In the genomic region with DNA sequence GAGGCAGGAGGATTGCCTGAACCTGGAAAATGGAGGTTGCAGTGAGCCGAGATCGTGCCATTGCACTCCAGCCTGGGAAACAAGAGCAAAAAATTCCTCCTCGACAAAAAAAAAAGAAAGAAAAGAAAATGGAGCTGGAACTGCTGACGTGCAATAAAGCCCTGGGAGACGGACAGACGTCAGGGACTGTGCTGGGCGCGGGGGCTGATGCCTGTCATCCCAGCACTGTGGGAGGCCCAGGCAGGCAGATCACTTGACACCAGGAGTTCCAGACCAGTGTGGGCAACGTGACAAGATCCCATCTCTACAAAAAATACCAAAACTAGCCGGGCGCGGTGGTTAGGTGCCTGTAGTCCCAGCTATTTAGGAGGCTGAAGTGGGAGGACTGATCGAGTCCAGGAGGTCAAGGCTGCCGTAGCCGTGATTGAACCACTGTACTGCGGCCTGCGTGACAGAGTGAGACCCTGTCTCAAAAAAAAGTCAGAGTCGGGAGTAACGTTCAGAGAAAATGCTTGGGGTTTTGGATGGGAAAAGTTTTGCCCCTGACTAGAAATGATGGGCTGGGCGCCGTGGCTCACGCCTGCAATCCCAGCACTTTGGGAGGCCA, we compare ENCODE assay signal across 1 cellular context.
A peak's percentile ranks its signal among the peaks of the same experiment; 100 is the strongest.
TF ChIP-seq lines count a peak whose summit lies in the region.

No MANE protein-coding gene starts in this region.

TF ChIP-seq in K562, 482 proteins besides CTCF, POLR2A, EP300 and RAD21:
- TF ChIP-seq ZNF586 (CRISPR knock-in tag; conservative IDR thresholded peaks at IDR 0.05): no peak
- TF ChIP-seq ZNF316 (IDR thresholded peaks at IDR 0.05): peak; percentile 84
- no peak for TF ChIP-seq NFATC3 (IDR thresholded peaks at IDR 0.05)
- TF ChIP-seq, protein P1, sequence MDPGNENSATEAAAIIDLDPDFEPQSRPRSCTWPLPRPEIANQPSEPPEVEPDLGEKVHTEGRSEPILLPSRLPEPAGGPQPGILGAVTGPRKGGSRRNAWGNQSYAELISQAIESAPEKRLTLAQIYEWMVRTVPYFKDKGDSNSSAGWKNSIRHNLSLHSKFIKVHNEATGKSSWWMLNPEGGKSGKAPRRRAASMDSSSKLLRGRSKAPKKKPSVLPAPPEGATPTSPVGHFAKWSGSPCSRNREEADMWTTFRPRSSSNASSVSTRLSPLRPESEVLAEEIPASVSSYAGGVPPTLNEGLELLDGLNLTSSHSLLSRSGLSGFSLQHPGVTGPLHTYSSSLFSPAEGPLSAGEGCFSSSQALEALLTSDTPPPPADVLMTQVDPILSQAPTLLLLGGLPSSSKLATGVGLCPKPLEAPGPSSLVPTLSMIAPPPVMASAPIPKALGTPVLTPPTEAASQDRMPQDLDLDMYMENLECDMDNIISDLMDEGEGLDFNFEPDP (CRISPR knock-in tag; IDR thresholded peaks at IDR 0.05): no peak
- TF ChIP-seq ZNF507 (tag; conservative IDR thresholded peaks at IDR 0.05): no peak
- TF ChIP-seq MAFG (tag; conservative IDR thresholded peaks at IDR 0.05): 0 out of 2 replicates have a peak, but pooled peaks have one; percentile 29
- TF ChIP-seq SIN3B (IDR thresholded peaks at IDR 0.05; ENCODE audit: low read depth): no peak
- TF ChIP-seq HDAC1 (IDR thresholded peaks at IDR 0.05): no peak
- TF ChIP-seq GABPB1 (CRISPR knock-in tag; IDR thresholded peaks at IDR 0.05): no peak
- no peak for TF ChIP-seq PCBP1 (IDR thresholded peaks at IDR 0.05; ENCODE audit: low read depth, low read length, poor library complexity, severe bottlenecking)
